Comparison of ENCODE assay signal across 29 cellular contexts in the genomic region with DNA sequence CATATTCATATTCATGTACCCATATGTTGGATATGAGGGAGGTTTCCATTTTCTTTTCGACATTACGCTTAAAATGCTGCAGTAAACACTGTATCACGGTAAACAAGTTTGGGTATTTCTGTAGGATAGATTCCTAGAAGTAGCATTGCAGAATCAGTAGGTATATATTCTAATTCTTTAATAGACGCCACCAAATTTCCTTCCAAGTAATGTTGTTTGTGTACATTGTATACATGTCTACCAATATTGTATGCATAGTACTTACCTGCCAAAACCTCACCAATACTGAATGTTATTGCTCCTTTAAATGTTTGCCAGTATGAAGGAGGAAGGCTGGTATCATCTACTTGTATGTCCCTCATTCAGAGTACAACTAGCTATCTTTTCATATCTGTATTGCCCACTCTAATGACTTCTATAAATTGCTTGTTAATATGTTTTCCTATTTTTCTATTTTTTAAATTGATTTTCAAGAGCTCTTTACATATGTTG. TPM values are rescaled to one million over a fixed set of nuclear protein-coding genes. Genes with fewer than 3 reads are reported as not detected.
"Had no signal": no experiment of that assay in that cellular context is flagged by ENCODE, and none has a peak within 500 bp of the region (broad histone marks: within the 10 kb centered on the region; RNA-seq: fewer than 3 reads in every experiment).

No MANE protein-coding gene starts in this region.

- FAIRE-seq: endometrium, islet of Langerhans, keratinocyte had no signal

- H3K4me1 ChIP-seq: colonic mucosa, esophagus squamous epithelium, gastrocnemius medialis, heart right ventricle, left ventricle myocardium inferior, lower lobe of right lung had no signal

- H3K9me3 ChIP-seq: colonic mucosa, esophagus squamous epithelium, gastrocnemius medialis, lower lobe of right lung, mucosa of descending colon had no signal

- H3K27ac ChIP-seq: colonic mucosa, epithelial cell of prostate, esophagus squamous epithelium, gastrocnemius medialis, heart right ventricle, left ventricle myocardium inferior, lower lobe of right lung had no signal

- H3K4me3 ChIP-seq: colonic mucosa, esophagus squamous epithelium, gastrocnemius medialis, heart right ventricle, left ventricle myocardium inferior, lower lobe of right lung, mucosa of descending colon had no signal

- ATAC-seq: effector memory CD8-positive, alpha-beta T cell; esophagus mucosa; gastrocnemius medialis; heart right ventricle; left cardiac atrium; lower lobe of right lung; mucosa of descending colon had no signal

- DNase-seq: colonic mucosa; cortex of kidney; effector CD8-positive, alpha-beta T cell; effector memory CD8-positive, alpha-beta T cell; erythroblast; esophagus squamous epithelium; foreskin fibroblast; foreskin melanocyte; gastrocnemius medialis; glutamatergic neuron; heart right ventricle; hippocampal formation; left cardiac atrium; left ventricle myocardium inferior; lower lobe of right lung; mesenchymal stem cell; mucosa of descending colon; naive B cell had no signal

- H3K36me3 ChIP-seq: colonic mucosa, esophagus squamous epithelium, gastrocnemius medialis, heart right ventricle, left ventricle myocardium inferior, lower lobe of right lung had no signal

- H3K27me3 ChIP-seq: colonic mucosa, esophagus squamous epithelium, gastrocnemius medialis had no signal

RNA-seq across cellular contexts. Expression of gene ZNF536, which starts 56.1 kb away (rescaled TPM):
- total RNA-seq: dermis microvascular lymphatic vessel endothelial cell, endodermal cell, glomerular endothelial cell, lung microvascular endothelial cell, mesenteric fat pad, myocyte had no signal
